11 cellular contexts compared by ENCODE assay signal in the genomic region with DNA sequence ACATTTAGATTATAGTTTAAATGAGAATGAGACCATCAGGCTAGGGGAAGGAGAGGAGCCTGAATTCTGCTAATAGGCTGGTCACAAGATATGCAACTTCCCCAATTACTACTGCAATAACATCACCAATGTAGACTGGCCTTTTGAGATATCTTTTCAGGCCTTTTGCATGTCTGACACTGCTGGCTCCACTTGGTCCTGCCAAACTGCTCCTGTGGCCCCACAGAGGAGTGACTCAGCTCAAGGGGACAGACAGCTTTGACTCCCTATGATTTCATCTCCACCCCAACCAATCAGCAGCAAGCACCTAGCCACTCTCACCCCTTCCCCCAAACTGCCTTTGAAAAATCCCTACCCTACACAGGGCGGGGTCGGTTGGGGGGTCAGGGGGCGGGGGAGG. TPM values are rescaled to one million over a fixed set of nuclear protein-coding genes. Genes with fewer than 3 reads are reported as not detected.
A peak's percentile ranks its signal among the peaks of the same experiment; 100 is the strongest.
DNase-seq lines count a peak whose midpoint lies in the region; ATAC-seq and FAIRE-seq lines count a peak whose summit lies in the region.
"Had no signal": no experiment of that assay in that cellular context is flagged by ENCODE, and none has a peak within 500 bp of the region (broad histone marks: within the 10 kb centered on the region; RNA-seq: fewer than 3 reads in every experiment).

No MANE protein-coding gene starts in this region.

- no peaks in the 10 kb centered on the region for H3K36me3 ChIP-seq in effector memory CD4-positive, alpha-beta T cell (ENCODE audit: control insufficient read depth, insufficient read depth, low read length)

- H3K4me3 ChIP-seq in effector memory CD4-positive, alpha-beta T cell (ENCODE audit: insufficient read depth, low read depth, low read length, poor library complexity, severe bottlenecking), result no peak overlapping the region
- H3K4me3 ChIP-seq: dorsolateral prefrontal cortex had no signal

- H3K9me3 Mint-ChIP-seq in activated naive CD4-positive, alpha-beta T cell treated with anti-CD3 and anti-CD28 coated beads, Interleukin-2, amount 50 U/mL, for 24 hours, result no peaks in the 10 kb centered on the region
- H3K9me3 Mint-ChIP-seq in stimulated activated naive B cell treated with anti-CD40 and anti-IgM and Interleukin-4, amounts not matched to agents 10 μg/mL and 1 μg/mL and 100 μg/mL, for 72 hours, result no peaks in the 10 kb centered on the region
- H3K9me3 Mint-ChIP-seq: nephron had no signal

- H3K4me1 Mint-ChIP-seq in activated naive CD4-positive, alpha-beta T cell treated with anti-CD3 and anti-CD28 coated beads, Interleukin-2, amount 50 U/mL, for 24 hours, result peaks cover 79% of the 10 kb centered on the region
- peaks cover 19 to 40% of the 10 kb centered on the region in 2 donors for H3K4me1 Mint-ChIP-seq in stimulated activated naive B cell treated with anti-CD40 and anti-IgM and Interleukin-4, amounts not matched to agents 10 μg/mL and 1 μg/mL and 100 μg/mL, for 72 hours

- H3K27ac Mint-ChIP-seq in activated naive CD4-positive, alpha-beta T cell treated with anti-CD3 and anti-CD28 coated beads, Interleukin-2, amount 50 U/mL, for 24 hours, result peak overlapping the region; percentile 18
- H3K27ac Mint-ChIP-seq in stimulated activated naive B cell treated with anti-CD40 and anti-IgM and Interleukin-4, amounts not matched to agents 10 μg/mL and 1 μg/mL and 100 μg/mL, for 72 hours, result no peak overlapping the region

- FAIRE-seq in RCC 7860 (lab: Jason Lieb, UNC), result no peak

- peak overlapping the region; percentile 85 for H3K27ac ChIP-seq in effector memory CD4-positive, alpha-beta T cell (ENCODE audit: insufficient read depth, low read length, poor library complexity, severe bottlenecking)

- no peaks in the 10 kb centered on the region for H3K9me3 ChIP-seq in effector memory CD4-positive, alpha-beta T cell (ENCODE audit: control insufficient read depth, low read length)

- no peak for DNase-seq in activated naive CD4-positive, alpha-beta T cell treated with Interleukin-2 at 50 U/mL for 16 hours
- DNase-seq in RCC 7860 (ENCODE audit: low spot score), result peak; percentile 22
- peak in 1 of 3 donors; percentile 43 for DNase-seq in effector memory CD4-positive, alpha-beta T cell
- no peak for DNase-seq in stimulated activated naive B cell treated with anti-CD40 and anti-IgM and Interleukin-4, amounts not matched to agents 10 μg/mL and 1 μg/mL and 100 μg/mL, for 72 hours
- no peak for DNase-seq in occipital lobe (lab: John Stamatoyannopoulos, UW)
- DNase-seq: SIG-M5 had no signal

- peaks cover 64% of the 10 kb centered on the region for H3K4me1 ChIP-seq in effector memory CD4-positive, alpha-beta T cell (ENCODE audit: control insufficient read depth, insufficient read depth, low read length, poor library complexity, severe bottlenecking)

- no peak overlapping the region for H3K4me3 Mint-ChIP-seq in activated naive CD4-positive, alpha-beta T cell treated with anti-CD3 and anti-CD28 coated beads, Interleukin-2, amount 50 U/mL, for 24 hours
- H3K4me3 Mint-ChIP-seq in stimulated activated naive B cell treated with anti-CD40 and anti-IgM and Interleukin-4, amounts not matched to agents 10 μg/mL and 1 μg/mL and 100 μg/mL, for 72 hours, result peak overlapping the region in 1 of 2 donors; percentile 47
- H3K4me3 Mint-ChIP-seq: nephron had no signal

- peaks cover 4% of the 10 kb centered on the region for H3K36me3 Mint-ChIP-seq in activated naive CD4-positive, alpha-beta T cell treated with anti-CD3 and anti-CD28 coated beads, Interleukin-2, amount 50 U/mL, for 24 hours
- H3K36me3 Mint-ChIP-seq in stimulated activated naive B cell treated with anti-CD40 and anti-IgM and Interleukin-4, amounts not matched to agents 10 μg/mL and 1 μg/mL and 100 μg/mL, for 72 hours, result peaks cover 0 to 2% of the 10 kb centered on the region in 2 donors

- no peaks in the 10 kb centered on the region for H3K27me3 Mint-ChIP-seq in activated naive CD4-positive, alpha-beta T cell treated with anti-CD3 and anti-CD28 coated beads, Interleukin-2, amount 50 U/mL, for 24 hours
- peaks cover 8 to 23% of the 10 kb centered on the region in 2 donors for H3K27me3 Mint-ChIP-seq in stimulated activated naive B cell treated with anti-CD40 and anti-IgM and Interleukin-4, amounts not matched to agents 10 μg/mL and 1 μg/mL and 100 μg/mL, for 72 hours

- ATAC-seq in stimulated activated naive B cell treated with anti-CD40 and anti-IgM and Interleukin-4, amounts not matched to agents 10 μg/mL and 1 μg/mL and 100 μg/mL, for 72 hours (replicated peaks), result peak; percentile 72 to 74
- ATAC-seq in HG03460 (IDR thresholded peaks at IDR 0.05; ENCODE audit: unreplicated experiment), result no peak
- ATAC-seq in HG02885 (IDR thresholded peaks at IDR 0.05; ENCODE audit: poor library complexity, unreplicated experiment), result no peak

- no peaks in the 10 kb centered on the region for H3K27me3 ChIP-seq in effector memory CD4-positive, alpha-beta T cell (replicated peaks; ENCODE audit: control insufficient read depth, insufficient read depth, low read length, poor library complexity, severe bottlenecking)
- H3K27me3 ChIP-seq: dorsolateral prefrontal cortex had no signal

RNA-seq across cellular contexts. Expression of gene GPRIN3, which starts 22.8 kb away (rescaled TPM):
- total RNA-seq in occipital lobe, result 31.2 TPM

Comparison
In these comparisons a context has a peak if more than half of its experiments do, and no peak if none do; other contexts are left out.
1. ATAC-seq: peak in stimulated activated naive B cell treated with anti-CD40 and anti-IgM and Interleukin-4, amounts not matched to agents 10 μg/mL and 1 μg/mL and 100 μg/mL, for 72 hours (2 of 2); none in HG03460 (single experiment) and HG02885 (single experiment).